Comparison of ENCODE assay signal across 8 cellular contexts in the genomic region with DNA sequence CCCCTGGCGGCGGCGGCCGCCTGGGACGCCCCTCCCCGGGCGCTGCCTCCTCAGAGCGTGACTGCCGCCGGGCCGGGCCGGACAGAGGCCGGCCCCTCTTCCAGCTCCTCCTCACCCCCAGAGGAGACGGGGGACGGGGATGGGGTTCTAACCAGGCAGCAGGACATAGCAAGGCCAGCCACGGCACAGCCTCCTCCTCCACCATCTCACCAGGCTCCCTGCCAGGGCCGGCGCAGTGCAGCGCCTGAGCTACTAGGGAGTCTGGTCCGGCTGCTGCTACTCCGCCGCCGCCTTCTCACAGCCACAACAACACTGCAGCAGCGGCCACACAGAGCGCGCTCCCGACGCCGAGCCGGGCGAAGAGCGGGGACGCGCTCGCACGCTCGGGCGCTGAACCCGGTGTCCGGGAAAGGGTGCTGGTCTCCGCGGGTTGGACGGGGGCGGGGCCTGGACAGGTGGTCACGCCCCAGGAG.
DNase-seq lines count a peak whose midpoint lies in the region; ATAC-seq, FAIRE-seq and TF ChIP-seq lines count a peak whose summit lies in the region.
"Not testable (repeated sequence)": the region's sequence is repeated elsewhere in the genome, so short reads cannot be mapped to it uniquely, and the experiment has no call there.

No MANE protein-coding gene starts in this region.

- intact Hi-C loops in lower lobe of right lung (cut with DNase I); testis (cut with DNase I; ENCODE audit: low total_unique reads): not testable (repeated sequence)

- H3K4me3 ChIP-seq in lower lobe of right lung (peak overlapping the region; percentile 51), small intestine (ENCODE audit: low read depth in 1 of 2, low read length in 2 of 2) (peak overlapping the region in 1 of 2 donors; percentile 68), testis (peak overlapping the region; percentile 56 to 59)

- not testable (repeated sequence) for H3K27ac ChIP-seq in lower lobe of right lung; small intestine (ENCODE audit: low read depth in 1 of 2, low read length in 1 of 2); testis

- FAIRE-seq in small intestine (lab: Jason Lieb, UNC) = not testable (repeated sequence)

- H3K4me1 ChIP-seq in lower lobe of right lung; small intestine (ENCODE audit: control insufficient read depth in 2 of 2, insufficient read depth in 1 of 2, low read depth in 1 of 2, low read length in 1 of 2); testis: not testable (repeated sequence)

- H3K9me3 ChIP-seq in lower lobe of right lung; small intestine (ENCODE audit: control insufficient read depth, low read depth); testis: not testable (repeated sequence)

- not testable (repeated sequence) for H3K36me3 ChIP-seq in lower lobe of right lung; small intestine (ENCODE audit: control insufficient read depth in 2 of 2, insufficient read depth in 2 of 2, low read length in 2 of 2); testis (ENCODE audit: low read depth, missing control alignments)

- H3K27me3 ChIP-seq in lower lobe of right lung (ENCODE audit: low read depth); small intestine (ENCODE audit: control insufficient read depth in 2 of 2, insufficient read depth in 2 of 2, low read length in 2 of 2); testis: not testable (repeated sequence)

- TF ChIP-seq CTCF in lower lobe of right lung (IDR thresholded peaks at IDR 0.05); testis (IDR thresholded peaks at IDR 0.05): not testable (repeated sequence)

- TF ChIP-seq POLR2A in testis (IDR thresholded peaks at IDR 0.05) = not testable (repeated sequence)

- DNase-seq in Daoy (ENCODE audit: low read depth) (peak; percentile 78), NCI-H524 treated with DMSO at 0.1 percent for 48 hours (lab: John Stamatoyannopoulos, UW) (peak; percentile 22), fibroblast of peridontal ligament (ENCODE audit: extremely low read depth) (peak; percentile 39), lower lobe of right lung (peak; percentile 85), small intestine (peak; percentile 86), testis (peak; percentile 84)
- peak; percentile 31 to 54 for DNase-seq in activated CD4-positive, alpha-beta T cell treated with anti-CD3 and anti-CD28 coated beads for 24 hours (ENCODE audit: low read depth in 2 of 2)
- DNase-seq in activated naive CD8-positive, alpha-beta T cell treated with anti-CD3 and anti-CD28 coated beads, Interleukin-2, amount 50 U/mL, for 16 hours (ENCODE audit: low read depth, low spot score) = peak; percentile 17

- 0 to 3% (median 0%) methylated on average over 40 to 45 of the region's 45 CpGs for WGBS in small intestine, 3 donors
- whole genome bisulfite sequencing in testis, 2 donors = 0 to 2% methylated on average over 2 to 45 of the region's 45 CpGs

- not testable (repeated sequence) for ATAC-seq in lower lobe of right lung

Comparison
In these comparisons a context has a peak if more than half of its experiments do, and no peak if none do; other contexts are left out.
1. DNase-seq: peak in every context shown above with its lines; median percentile 86 in small intestine; 85 in lower lobe of right lung; 84 in testis; 78 in Daoy; 42 in activated CD4-positive, alpha-beta T cell treated with anti-CD3 and anti-CD28 coated beads for 24 hours; 39 in fibroblast of peridontal ligament; 22 in NCI-H524 treated with DMSO at 0.1 percent for 48 hours; 17 in activated naive CD8-positive, alpha-beta T cell treated with anti-CD3 and anti-CD28 coated beads, Interleukin-2, amount 50 U/mL, for 16 hours.